1 cellular context compared by ENCODE assay signal in the genomic region with DNA sequence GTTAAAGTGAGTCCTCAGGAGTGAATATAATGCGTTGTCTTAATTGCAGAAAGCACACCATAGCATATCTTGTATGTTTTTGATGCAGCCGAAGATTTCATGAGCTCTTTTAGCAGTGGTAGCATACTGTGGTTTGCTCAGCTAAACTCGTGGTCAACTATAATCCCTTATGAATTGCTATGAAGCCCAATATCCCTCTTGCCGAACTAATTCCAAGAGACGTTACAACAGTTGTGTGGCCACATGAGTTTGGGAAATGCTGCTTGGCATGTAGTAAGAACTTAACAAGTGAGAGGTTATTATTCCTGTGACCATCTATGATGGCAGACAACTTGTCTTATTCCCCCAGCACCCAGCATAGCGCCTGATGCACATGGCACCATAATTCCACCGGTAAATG.
TF ChIP-seq lines count a peak whose summit lies in the region.

No MANE protein-coding gene starts in this region.

TF ChIP-seq in GM12878, 131 proteins besides CTCF, POLR2A, EP300 and RAD21:
- no peak for TF ChIP-seq MXI1 (IDR thresholded peaks at IDR 0.05; ENCODE audit: low read depth, low read length)
- TF ChIP-seq ETV6 (conservative IDR thresholded peaks at IDR 0.05 in 1 of 2, IDR thresholded peaks at IDR 0.05 in 1 of 2; ENCODE audit: borderline replicate concordance in 1 of 2, low read depth in 1 of 2) = no peak
- TF ChIP-seq PAX5 (IDR thresholded peaks at IDR 0.05; ENCODE audit: borderline replicate concordance, low read depth, low read length) = no peak
- no peak for TF ChIP-seq ATF7 (IDR thresholded peaks at IDR 0.05; ENCODE audit: low read depth)
- no peak for TF ChIP-seq MYC (IDR thresholded peaks at IDR 0.05; ENCODE audit: insufficient read depth, insufficient read length, insufficient replicate concordance, low read length, severe bottlenecking)
- no peak for TF ChIP-seq HCFC1 (IDR thresholded peaks at IDR 0.05; ENCODE audit: low read length)
- no peak for TF ChIP-seq PML (IDR thresholded peaks at IDR 0.05; ENCODE audit: low read length)
- no peak for TF ChIP-seq GATAD2B (conservative IDR thresholded peaks at IDR 0.05; ENCODE audit: low read depth)
- TF ChIP-seq SPI1 (IDR thresholded peaks at IDR 0.05; ENCODE audit: borderline replicate concordance, insufficient read depth, low read depth, low read length) = no peak
- TF ChIP-seq RELA (IDR thresholded peaks at IDR 0.05; ENCODE audit: borderline replicate concordance, partially characterized antibody) = no peak
- no peak for TF ChIP-seq NR2C1 (IDR thresholded peaks at IDR 0.05)
- no peak for TF ChIP-seq SMC3 (IDR thresholded peaks at IDR 0.05; ENCODE audit: borderline replicate concordance, low read length)
